10 cellular contexts compared by ENCODE assay signal in genomic region chr2:23375448-23375847, GRCh38. TPM values are rescaled to one million over a fixed set of nuclear protein-coding genes. Genes with fewer than 3 reads are reported as not detected.
A peak's percentile ranks its signal among the peaks of the same experiment; 100 is the strongest.
DNase-seq lines count a peak whose midpoint lies in the region; ATAC-seq and TF ChIP-seq lines count a peak whose summit lies in the region.
"Had no signal": no experiment of that assay in that cellular context is flagged by ENCODE, and none has a peak within 500 bp of the region (broad histone marks: within the 10 kb centered on the region; RNA-seq: fewer than 3 reads in every experiment).

No MANE protein-coding gene starts in this region.

- H2AFZ ChIP-seq in IMR-90 (replicated peaks; ENCODE audit: low read length, poor library complexity) = no peak overlapping the region
- no peak overlapping the region for H2AFZ ChIP-seq in mammary epithelial cell (ENCODE audit: low read depth, low read length)

- POLR2A ChIA-PET in IMR-90 (lab: Charles Lee; ENCODE audit: unreplicated experiment) = no interaction called here

- no peak overlapping the region for H4K8ac ChIP-seq in IMR-90 (ENCODE audit: low read depth in 2 of 2, low read length in 2 of 2)

- no peaks in the 10 kb centered on the region for H3K36me3 ChIP-seq in IMR-90 (ENCODE audit: control insufficient read depth, insufficient read depth, low read length)
- no peaks in the 10 kb centered on the region for H3K36me3 ChIP-seq in mammary epithelial cell (ENCODE audit: insufficient read depth, low read length)

- H3K4me3 ChIP-seq in IMR-90 (ENCODE audit: insufficient read depth, low read depth, low read length) (no peak overlapping the region), mammary epithelial cell (replicated peaks in 1 of 3; ENCODE audit: insufficient read depth in 1 of 3, low read depth in 2 of 3, low read length in 3 of 3) (no peak overlapping the region)

- H2AK5ac ChIP-seq in IMR-90 (ENCODE audit: low read depth, low read length) = no peak overlapping the region

- H2BK120ac ChIP-seq in IMR-90 (ENCODE audit: low read depth, low read length) = no peak overlapping the region

- no peak overlapping the region for H4K91ac ChIP-seq in IMR-90 (ENCODE audit: insufficient read depth, low read depth, low read length)

- H3K9me3 ChIP-seq in IMR-90 (ENCODE audit: control insufficient read depth, insufficient read depth, low read length) (peaks cover 3% of the 10 kb centered on the region), mammary epithelial cell (replicated peaks; ENCODE audit: insufficient read depth, low read length) (no peaks in the 10 kb centered on the region)

- no peak overlapping the region for H3K23ac ChIP-seq in IMR-90 (ENCODE audit: low read depth, low read length)

- ATAC-seq in GM21381 (IDR thresholded peaks at IDR 0.05; ENCODE audit: unreplicated experiment) (peak; percentile 34), IMR-90 (ENCODE audit: low read depth) (no peak)

- no peak overlapping the region for H2BK5ac ChIP-seq in IMR-90 (ENCODE audit: low read depth, low read length, poor library complexity, severe bottlenecking)

- no peak for TF ChIP-seq RAD21 in IMR-90 (IDR thresholded peaks at IDR 0.05; ENCODE audit: low read length)

- no peaks in the 10 kb centered on the region for H3K79me1 ChIP-seq in IMR-90 (ENCODE audit: low read depth in 1 of 2, low read length in 2 of 2)

- no peak overlapping the region for H3K14ac ChIP-seq in IMR-90 (replicated peaks; ENCODE audit: low read depth, low read length)

- H3K9ac ChIP-seq in IMR-90 (ENCODE audit: low read depth, low read length) = no peak overlapping the region
- no peak overlapping the region for H3K9ac ChIP-seq in mammary epithelial cell (ENCODE audit: insufficient read depth, low read length)

- no peak overlapping the region for H3K4me2 ChIP-seq in IMR-90 (ENCODE audit: low read depth, low read length)
- H3K4me2 ChIP-seq in mammary epithelial cell (ENCODE audit: insufficient read depth, low read depth, low read length) = no peak overlapping the region

- dilution Hi-C loops in IMR-90 (cut with HindIII; ENCODE audit: low sequenced_read_pairs, unreplicated experiment) = no loop called here
- dilution Hi-C loops in mammary epithelial cell (cut with HindIII; ENCODE audit: low sequenced_read_pairs) = no loop called here

- no peaks in the 10 kb centered on the region for H3K9me1 ChIP-seq in IMR-90 (ENCODE audit: insufficient read depth, low read length)

- no peak overlapping the region for H2AK9ac ChIP-seq in IMR-90 (replicated peaks; ENCODE audit: low read depth, low read length, poor library complexity)

- BruUV-seq in IMR-90 (replicated peaks; lab: Mats Ljungman, UMichigan) (no TSS peak), mammary epithelial cell (replicated peaks; lab: Mats Ljungman, UMichigan) (no TSS peak)

- H3K4ac ChIP-seq in IMR-90 (ENCODE audit: low read depth, low read length) = no peak overlapping the region

- H3K18ac ChIP-seq in IMR-90 (ENCODE audit: low read depth, low read length) = no peak overlapping the region

- H2BK15ac ChIP-seq in IMR-90 (ENCODE audit: low read depth, low read length) = no peak overlapping the region

- no peak overlapping the region for H3K56ac ChIP-seq in IMR-90 (ENCODE audit: extremely low read depth, insufficient read depth, low read length)

- intact Hi-C loops in IMR-90 (cut with micrococcal nuclease) = no loop called here
- intact Hi-C loops in mammary epithelial cell (cut with micrococcal nuclease) = no loop called here

- peak; percentile 5 for DNase-seq in DMS53 treated with DMSO at 0.1 percent for 48 hours (lab: John Stamatoyannopoulos, UW; ENCODE audit: unreplicated experiment)
- DNase-seq in IMR-90 = peak; percentile 24
- DNase-seq in mammary epithelial cell = peak; percentile 41
- no peak for DNase-seq in NCI-H1048 (lab: John Stamatoyannopoulos, UW)
- no peak for DNase-seq in 8988T
- DNase-seq in NCI-H1105 treated with DMSO at 0.1 percent for 48 hours (lab: John Stamatoyannopoulos, UW) = no peak
- DNase-seq in NCI-H446 treated with DMSO at 0.1 percent for 48 hours (lab: John Stamatoyannopoulos, UW) = no peak
- DNase-seq: activated naive CD4-positive, alpha-beta T cell treated with anti-CD3 and anti-CD28 coated beads, Interleukin-2, amount 50 U/mL, for 16 hours; NK-92 treated with Interleukin-12 subunit alpha and Interleukin-12 subunit beta, amount 100 ng/mL, for 24 hours had no signal

- H3K27me3 ChIP-seq in IMR-90 (ENCODE audit: control insufficient read depth, insufficient read depth, low read length) (peaks cover 3% of the 10 kb centered on the region), mammary epithelial cell (ENCODE audit: insufficient read depth, low read length) (no peaks in the 10 kb centered on the region)

- H3K4me1 ChIP-seq in IMR-90 (ENCODE audit: control insufficient read depth, insufficient read depth, low read length) (no peaks in the 10 kb centered on the region), mammary epithelial cell (ENCODE audit: insufficient read depth, low read length) (peaks cover 19% of the 10 kb centered on the region)

- H2BK20ac ChIP-seq in IMR-90 (ENCODE audit: low read depth, low read length) = no peak overlapping the region

- in situ Hi-C loops in IMR-90 (cut with MboI; ENCODE audit: low sequenced_read_pairs) = loop anchor here (25.0 kb wide), 1 partner anchor 387 kb away; no protein-coding TSS in a partner anchor
- in situ Hi-C loops in mammary epithelial cell (cut with MboI; ENCODE audit: low sequenced_read_pairs in 2 of 2) = no loop called here

- H4K5ac ChIP-seq in IMR-90 (ENCODE audit: low read depth, low read length) = no peak overlapping the region

- WGBS in IMR-90 (ENCODE audit: extremely low coverage in 2 of 2, insufficient read length in 1 of 2), 2 experiments = 50% methylated on average over 1 of the region's 3 CpGs; no CpG with 5 or more reads in 1 of the 2 experiments
- WGBS in mammary epithelial cell (ENCODE audit: low coverage, missing lambda C conversion rate) = 75% methylated on average over 2 of the region's 3 CpGs

- H3K27ac ChIP-seq in IMR-90 (ENCODE audit: insufficient read depth, low read length) = no peak overlapping the region
- no peak overlapping the region for H3K27ac ChIP-seq in mammary epithelial cell (ENCODE audit: insufficient read depth, low read depth, low read length)

- H4K20me1 ChIP-seq in IMR-90 (ENCODE audit: insufficient read depth, low read length) (no peaks in the 10 kb centered on the region), mammary epithelial cell (ENCODE audit: insufficient read depth, low read length) (no peaks in the 10 kb centered on the region)

- CTCF ChIA-PET in IMR-90 (lab: Yijun Ruan, JAX) = no interaction called here
- CTCF ChIA-PET in mammary epithelial cell (lab: Charles Lee; ENCODE audit: low non-redundant PET) = no interaction called here

- TF ChIP-seq CTCF in IMR-90 (conservative IDR thresholded peaks at IDR 0.05; ENCODE audit: low read depth, low read length) = no peak
- TF ChIP-seq CTCF in mammary epithelial cell (conservative IDR thresholded peaks at IDR 0.05 in 1 of 2, IDR thresholded peaks at IDR 0.05 in 1 of 2; ENCODE audit: extremely low read depth in 1 of 2, insufficient read depth in 1 of 2, low read depth in 1 of 2, low read length in 2 of 2) = no peak

- H3K79me2 ChIP-seq in mammary epithelial cell (ENCODE audit: insufficient read depth, low read length) = no peaks in the 10 kb centered on the region

- TF ChIP-seq POLR2A in IMR-90 (IDR thresholded peaks at IDR 0.05; ENCODE audit: low read depth, low read length) = no peak

TF ChIP-seq in IMR-90, 13 proteins besides CTCF, POLR2A, EP300 and RAD21:
- no peak for TF ChIP-seq MAZ (IDR thresholded peaks at IDR 0.05; ENCODE audit: borderline replicate concordance, low read depth, low read length)
- TF ChIP-seq MAFK (IDR thresholded peaks at IDR 0.05; ENCODE audit: low read depth, low read length) = no peak
- TF ChIP-seq USF2 (IDR thresholded peaks at IDR 0.05; ENCODE audit: low read depth, low read length) = peak; percentile 27; the same call in 1 of the 2 replicates
- no peak for TF ChIP-seq SMC3 (IDR thresholded peaks at IDR 0.05; ENCODE audit: low read depth, low read length)
- no peak for TF ChIP-seq CHD1 (IDR thresholded peaks at IDR 0.05; ENCODE audit: low read depth, low read length)

RNA-seq across cellular contexts. Expression of gene KLHL29, which starts 9.5 kb away (rescaled TPM):
- total RNA-seq in IMR-90 (2012; rRNA removed) = 2.0 and 2.5 TPM in 2 replicates
- 7.9 and 8.0 TPM in 2 replicates for polyA plus RNA-seq in IMR-90 (2012; rRNA removed)
- polyA plus RNA-seq in IMR-90 (2012; cell fraction: cytosol; rRNA removed) = 3.8 and 7.2 TPM in 2 replicates
- 41.4 and 50.7 TPM in 2 replicates for polyA plus RNA-seq in IMR-90 (2012; cell fraction: nucleus; rRNA removed; ENCODE audit: low replicate concordance)
- 10 to 100 TPM; 15.6 to 16.3 TPM for total RNA-seq in mammary epithelial cell
- 3.6 TPM for polyA plus RNA-seq in mammary epithelial cell
- polyA minus RNA-seq in mammary epithelial cell = 0.93 TPM

Comparison
In these comparisons a context has a peak if more than half of its experiments do, and no peak if none do; other contexts are left out.
1. DNase-seq: peak in DMS53 treated with DMSO at 0.1 percent for 48 hours (single experiment), IMR-90 (single experiment) and mammary epithelial cell (single experiment); none in NCI-H1048 (single experiment), 8988T (single experiment), NCI-H1105 treated with DMSO at 0.1 percent for 48 hours (single experiment) and NCI-H446 treated with DMSO at 0.1 percent for 48 hours (single experiment).